Comparison of ENCODE assay signal across 8 cellular contexts in genomic region chr12:119876761-119877638, GRCh38. TPM values are rescaled to one million over a fixed set of nuclear protein-coding genes. Genes with fewer than 3 reads are reported as not detected.
DNase-seq lines count a peak whose midpoint lies in the region; ATAC-seq and TF ChIP-seq lines count a peak whose summit lies in the region.

Gene CIT, minus strand, starts transcription at chr12:119877320. Its CDS starts 1,152 bp downstream, at chr12:119876168.

- H3K4me1 Mint-ChIP-seq in HFFc6 (ENCODE audit: low read depth): peaks cover 19% of the 10 kb centered on the region

- H3K27ac Mint-ChIP-seq in HFFc6: peak within 1 kb of the TSS; percentile 70

- WGBS in gastroesophageal sphincter (ENCODE audit: low coverage in 1 of 2), 2 donors: 0 to 1% methylated on average over 3 to 17 of the region's 56 CpGs

- H3K36me3 Mint-ChIP-seq in HFFc6 (ENCODE audit: low read depth): peaks cover 4% of the 10 kb centered on the region; the same call in 1 of the 2 replicates

- H3K27me3 Mint-ChIP-seq in HFFc6 (ENCODE audit: insufficient read depth): no peaks in the 10 kb centered on the region

- ATAC-seq in gastroesophageal sphincter: peak; percentile 98

- TF ChIP-seq CTCF in HFFc6 (IDR thresholded peaks at IDR 0.05) (no peak), gastroesophageal sphincter (IDR thresholded peaks at IDR 0.05) (no peak), neutrophil (IDR thresholded peaks at IDR 0.05) (peak; percentile 19)

- H3K4me3 ChIP-seq in gastroesophageal sphincter: peak within 1 kb of the TSS; percentile 71 to 73
- H3K4me3 ChIP-seq in neutrophil (ENCODE audit: low read depth in 1 of 2, low read length in 1 of 2): peak within 1 kb of the TSS; percentile 72 to 75

- TF ChIP-seq EP300 in gastroesophageal sphincter (IDR thresholded peaks at IDR 0.05): no peak

- no peak for TF ChIP-seq POLR2A in gastroesophageal sphincter (IDR thresholded peaks at IDR 0.05)

- H3K4me1 ChIP-seq in gastroesophageal sphincter: peaks cover 0 to 12% (median 5%) of the 10 kb centered on the region in 3 donors
- peaks cover 13 to 16% of the 10 kb centered on the region in 2 experiments for H3K4me1 ChIP-seq in neutrophil (ENCODE audit: control insufficient read depth in 1 of 2, insufficient read depth in 1 of 2, low read depth in 1 of 2, low read length in 1 of 2)

- in situ Hi-C loops in SK-MEL-5 (cut with HindIII; ENCODE audit: low pct_unique_long_range_greater_than_20kb, low sequenced_read_pairs): no loop called here

- no peaks in the 10 kb centered on the region for H3K9me3 ChIP-seq in gastroesophageal sphincter
- H3K9me3 ChIP-seq in neutrophil: no peaks in the 10 kb centered on the region

- H3K36me3 ChIP-seq in gastroesophageal sphincter (no peaks in the 10 kb centered on the region), neutrophil (peaks cover 20% of the 10 kb centered on the region)

- peak within 1 kb of the TSS; percentile 92 for H3K4me3 Mint-ChIP-seq in HFFc6

- H3K27me3 ChIP-seq in gastroesophageal sphincter (no peaks in the 10 kb centered on the region), neutrophil (peaks cover 26% of the 10 kb centered on the region)

- H3K27ac ChIP-seq in gastroesophageal sphincter (no peak within 1 kb of the TSS), neutrophil (no peak within 1 kb of the TSS), substantia nigra (ENCODE audit: low read depth, low read length, poor library complexity, severe bottlenecking) (no peak within 1 kb of the TSS)

- DNase-seq in GM04504 (ENCODE audit: low read depth) (peak; percentile 90), HFFc6 (peak; percentile 94), NAMALWA (ENCODE audit: low spot score) (peak; percentile 96), SK-MEL-5 (ENCODE audit: low read depth, low spot score) (peak; percentile 99), substantia nigra (lab: John Stamatoyannopoulos, UW) (peak; percentile 5 to 94 (median 71))
- peak; percentile 40 to 72 (median 60) for DNase-seq in activated naive CD4-positive, alpha-beta T cell (lab: John Stamatoyannopoulos, UW)

- no peaks in the 10 kb centered on the region for H3K9me3 Mint-ChIP-seq in HFFc6

RNA-seq across cellular contexts. Expression of gene CIT, which starts in this region (rescaled TPM):
- 10 to 100 TPM; 23.1 to 55.5 (median 48.3) TPM for total RNA-seq in HFFc6 (2021; fragmentation: NEBNext Ultra II Directional; extraction: Animal tissue kit (Norgen Biotek cat#: 25700))
- total RNA-seq in SK-MEL-5 (2014; rRNA removed; shearing (Covaris generic)): 34.3 and 47.6 TPM in 2 replicates
- 53.7 and 82.1 TPM in 2 replicates for polyA plus RNA-seq in SK-MEL-5 (2015; cell fraction: cytosol; rRNA removed)
- polyA plus RNA-seq in SK-MEL-5 (2015; cell fraction: nucleus; rRNA removed): 158 and 199 TPM in 2 replicates
- total RNA-seq in gastroesophageal sphincter: 1 to 10 TPM; 3.8 to 9.7 (median 6.6) TPM
